In genomic region chr5:109857405-109858031, GRCh38 we compare ENCODE assay signal across 13 cellular contexts.
DNase-seq lines count a peak whose midpoint lies in the region; ATAC-seq and TF ChIP-seq lines count a peak whose summit lies in the region.
"Had no signal": no experiment of that assay in that cellular context is flagged by ENCODE, and none has a peak within 500 bp of the region (broad histone marks: within the 10 kb centered on the region; RNA-seq: fewer than 3 reads in every experiment).

No MANE protein-coding gene starts in this region.

- H3K27me3 Mint-ChIP-seq in activated CD4-positive, alpha-beta T cell treated with anti-CD3 and anti-CD28 coated beads, Interleukin-2, amount 10 ng/mL, durations not matched to agents 7 days and 5 days, result no peaks in the 10 kb centered on the region
- H3K27me3 Mint-ChIP-seq in T-helper 1 cell treated with Interleukin-12 subunit alpha and Interleukin-12 subunit beta and Interleukin-4 antibody, amounts not matched to agents 30 μg/mL and 1 μg/mL, for 36 hours (ENCODE audit: low read depth), result no peaks in the 10 kb centered on the region

- H3K4me1 Mint-ChIP-seq in activated CD4-positive, alpha-beta T cell treated with anti-CD3 and anti-CD28 coated beads, Interleukin-2, amount 10 ng/mL, durations not matched to agents 7 days and 5 days, result peaks cover 34% of the 10 kb centered on the region
- peaks cover 39% of the 10 kb centered on the region for H3K4me1 Mint-ChIP-seq in T-helper 1 cell treated with Interleukin-12 subunit alpha and Interleukin-12 subunit beta and Interleukin-4 antibody, amounts not matched to agents 30 μg/mL and 1 μg/mL, for 36 hours (ENCODE audit: low read depth)

- H2AFZ ChIP-seq in smooth muscle cell (ENCODE audit: low read depth), result no peak overlapping the region

- WGBS in smooth muscle cell (ENCODE audit: low lambda C conversion rate), result 81% methylated on average over 8 of the region's 8 CpGs

- POLR2A ChIA-PET in activated CD4-positive, alpha-beta T cell treated with anti-CD3 and anti-CD28 coated beads, Interleukin-2, amount 10 ng/mL, durations not matched to agents 7 days and 5 days (lab: Charles Lee), result no interaction called here

- ATAC-seq in left lung (no peak), HG03135 (IDR thresholded peaks at IDR 0.05; ENCODE audit: unreplicated experiment) (no peak)
- ATAC-seq: GM12878 had no signal

- H3K79me2 ChIP-seq in smooth muscle cell (ENCODE audit: low read depth), result no peaks in the 10 kb centered on the region

- CTCF ChIA-PET in activated CD4-positive, alpha-beta T cell treated with anti-CD3 and anti-CD28 coated beads, Interleukin-2, amount 10 ng/mL, durations not matched to agents 7 days and 5 days (lab: Charles Lee), result interaction anchor here (1.0 kb wide), 1 partner anchor 20 kb away, joined by 3 read pairs; no protein-coding TSS in a partner anchor

- peak overlapping the region; percentile 85 for H3K27ac Mint-ChIP-seq in activated CD4-positive, alpha-beta T cell treated with anti-CD3 and anti-CD28 coated beads, Interleukin-2, amount 10 ng/mL, durations not matched to agents 7 days and 5 days
- peak overlapping the region; percentile 93 for H3K27ac Mint-ChIP-seq in T-helper 1 cell treated with Interleukin-12 subunit alpha and Interleukin-12 subunit beta and Interleukin-4 antibody, amounts not matched to agents 30 μg/mL and 1 μg/mL, for 36 hours

- H3K4me3 Mint-ChIP-seq in activated CD4-positive, alpha-beta T cell treated with anti-CD3 and anti-CD28 coated beads, Interleukin-2, amount 10 ng/mL, durations not matched to agents 7 days and 5 days, result peak overlapping the region; percentile 5
- peak overlapping the region; percentile 72 for H3K4me3 Mint-ChIP-seq in T-helper 1 cell treated with Interleukin-12 subunit alpha and Interleukin-12 subunit beta and Interleukin-4 antibody, amounts not matched to agents 30 μg/mL and 1 μg/mL, for 36 hours

- H3K27me3 ChIP-seq in smooth muscle cell (ENCODE audit: low read depth) (no peaks in the 10 kb centered on the region), left lung (no peaks in the 10 kb centered on the region)

- peak; percentile 22 for DNase-seq in activated CD4-positive, alpha-beta T cell treated with anti-CD3 and anti-CD28 coated beads, Interleukin-2, amount 10 ng/mL, durations not matched to agents 7 days and 5 days
- DNase-seq in activated CD4-positive, alpha-beta T cell treated with anti-CD3 and anti-CD28 coated beads for 48 hours, result no peak
- peak; percentile 50 for DNase-seq in central memory CD4-positive, alpha-beta T cell
- DNase-seq in smooth muscle cell (lab: John Stamatoyannopoulos, UW; ENCODE audit: unreplicated experiment) (no peak), left lung (no peak), NCI-H1436 (lab: John Stamatoyannopoulos, UW) (no peak)
- DNase-seq: cortex of kidney, foreskin fibroblast, islet precursor cell, KBM-7 had no signal

- peaks cover 4% of the 10 kb centered on the region for H3K36me3 ChIP-seq in smooth muscle cell (ENCODE audit: low read depth)
- H3K36me3 ChIP-seq in left lung, result peaks cover 0 to 56% of the 10 kb centered on the region in 2 donors

- intact Hi-C loops in left lung (cut with DNase I), result no loop called here

- no peaks in the 10 kb centered on the region for H3K9me3 Mint-ChIP-seq in activated CD4-positive, alpha-beta T cell treated with anti-CD3 and anti-CD28 coated beads, Interleukin-2, amount 10 ng/mL, durations not matched to agents 7 days and 5 days
- H3K9me3 Mint-ChIP-seq in T-helper 1 cell treated with Interleukin-12 subunit alpha and Interleukin-12 subunit beta and Interleukin-4 antibody, amounts not matched to agents 30 μg/mL and 1 μg/mL, for 36 hours, result no peaks in the 10 kb centered on the region

- H3K4me1 ChIP-seq in smooth muscle cell (ENCODE audit: low read depth), result peaks cover 18% of the 10 kb centered on the region
- no peaks in the 10 kb centered on the region for H3K4me1 ChIP-seq in left lung

- H3F3A ChIP-seq in smooth muscle cell (ENCODE audit: low read depth), result no peaks in the 10 kb centered on the region

- H4K20me1 ChIP-seq in smooth muscle cell (ENCODE audit: low read depth), result no peaks in the 10 kb centered on the region

- no peak overlapping the region for H3K4me2 ChIP-seq in smooth muscle cell

- H3K4me3 ChIP-seq in smooth muscle cell, result no peak overlapping the region
- no peak overlapping the region for H3K4me3 ChIP-seq in left lung
- H3K4me3 ChIP-seq: GM12878 had no signal

- H3K27ac ChIP-seq in smooth muscle cell (ENCODE audit: low read depth), result peak overlapping the region; percentile 88
- no peak overlapping the region for H3K27ac ChIP-seq in left lung

- TF ChIP-seq CTCF in smooth muscle cell (IDR thresholded peaks at IDR 0.05; ENCODE audit: borderline replicate concordance, insufficient read depth, poor library complexity, severe bottlenecking) (no peak), left lung (IDR thresholded peaks at IDR 0.05) (no peak)

- H3K9me3 ChIP-seq in smooth muscle cell (replicated peaks; ENCODE audit: low read depth) (no peaks in the 10 kb centered on the region), left lung (no peaks in the 10 kb centered on the region)

- no peak overlapping the region for H3K9ac ChIP-seq in smooth muscle cell (ENCODE audit: low read depth)

- peaks cover 77% of the 10 kb centered on the region for H3K36me3 Mint-ChIP-seq in activated CD4-positive, alpha-beta T cell treated with anti-CD3 and anti-CD28 coated beads, Interleukin-2, amount 10 ng/mL, durations not matched to agents 7 days and 5 days (ENCODE audit: low read depth)
- peaks cover 43% of the 10 kb centered on the region for H3K36me3 Mint-ChIP-seq in T-helper 1 cell treated with Interleukin-12 subunit alpha and Interleukin-12 subunit beta and Interleukin-4 antibody, amounts not matched to agents 30 μg/mL and 1 μg/mL, for 36 hours (ENCODE audit: low read depth)

Comparison
In these comparisons a context has a peak if more than half of its experiments do, and no peak if none do; other contexts are left out.
1. DNase-seq: peak in activated CD4-positive, alpha-beta T cell treated with anti-CD3 and anti-CD28 coated beads, Interleukin-2, amount 10 ng/mL, durations not matched to agents 7 days and 5 days (single experiment) and central memory CD4-positive, alpha-beta T cell (single experiment); none in activated CD4-positive, alpha-beta T cell treated with anti-CD3 and anti-CD28 coated beads for 48 hours (single experiment), smooth muscle cell (single experiment), left lung (0 of 2) and NCI-H1436 (single experiment).